In genomic region chr17:83124871-83125514, GRCh38 we compare ENCODE assay signal across 13 cellular contexts. TPM values are rescaled to one million over a fixed set of nuclear protein-coding genes. Genes with fewer than 3 reads are reported as not detected.
DNase-seq lines count a peak whose midpoint lies in the region; TF ChIP-seq lines count a peak whose summit lies in the region.
"Had no signal": no experiment of that assay in that cellular context is flagged by ENCODE, and none has a peak within 500 bp of the region (broad histone marks: within the 10 kb centered on the region; RNA-seq: fewer than 3 reads in every experiment).

No MANE protein-coding gene starts in this region.

- H3K36me3 ChIP-seq in OCI-LY7 (ENCODE audit: insufficient read depth, low read length) = no peaks in the 10 kb centered on the region
- no peaks in the 10 kb centered on the region for H3K36me3 ChIP-seq in spleen
- H3K36me3 ChIP-seq: esophagus muscularis mucosa had no signal

- intact Hi-C loops in activated CD4-positive, alpha-beta T cell treated with anti-CD3 and anti-CD28 coated beads, Interleukin-2, amount 10 ng/mL, durations not matched to agents 24 days and 14 days (cut with micrococcal nuclease) = no loop called here
- intact Hi-C loops in OCI-LY7 (cut with micrococcal nuclease; ENCODE audit: unreplicated experiment) = no loop called here
- intact Hi-C loops in spleen (cut with DNase I; ENCODE audit: low total_unique reads) = no loop called here

- H3K4me3 ChIP-seq in OCI-LY7 (ENCODE audit: low read depth, low read length, poor library complexity, severe bottlenecking) (no peak overlapping the region), coronary artery (no peak overlapping the region), spleen (no peak overlapping the region)
- H3K4me3 ChIP-seq: body of pancreas, esophagus muscularis mucosa had no signal

- CTCF ChIA-PET in OCI-LY7 (lab: Charles Lee; ENCODE audit: unreplicated experiment) = no interaction called here

- H3K36me3 Mint-ChIP-seq in activated CD4-positive, alpha-beta T cell treated with anti-CD3 and anti-CD28 coated beads, Interleukin-2, amount 10 ng/mL, durations not matched to agents 24 days and 14 days (ENCODE audit: low read depth) = no peaks in the 10 kb centered on the region

- H3K9me2 ChIP-seq in OCI-LY7 (ENCODE audit: insufficient read depth, low read length) = no peaks in the 10 kb centered on the region

- DNase-seq in activated CD4-positive, alpha-beta T cell treated with anti-CD3 and anti-CD28 coated beads, Interleukin-2, amount 10 ng/mL, durations not matched to agents 24 days and 14 days = peak; percentile 70
- DNase-seq in activated CD4-positive, alpha-beta T cell treated with anti-CD3 and anti-CD28 coated beads for 48 hours = no peak
- no peak for DNase-seq in OCI-LY7 (ENCODE audit: low spot score)
- peak; percentile 70 for DNase-seq in coronary artery (ENCODE audit: low spot score)
- DNase-seq in spleen = peak; percentile 58
- DNase-seq in NCI-H2227 (lab: John Stamatoyannopoulos, UW; ENCODE audit: unreplicated experiment) = no peak
- DNase-seq in HT-29 (ENCODE audit: low spot score) = no peak
- no peak for DNase-seq in ecto neural progenitor cell (ENCODE audit: low spot score)
- DNase-seq: activated CD4-positive, alpha-beta T cell treated with anti-CD3 and anti-CD28 coated beads, Interleukin-2, amount 50 U/mL, for 48 hours; GDM1 had no signal

- H3K4me2 ChIP-seq in OCI-LY7 (ENCODE audit: low read length) = peak overlapping the region; percentile 54

- H3K4me1 ChIP-seq in OCI-LY7 (ENCODE audit: insufficient read depth, low read length, poor library complexity, severe bottlenecking) (peaks cover 21% of the 10 kb centered on the region), spleen (peaks cover 8 to 46% (median 25%) of the 10 kb centered on the region in 6 donors)
- H3K4me1 ChIP-seq: body of pancreas, esophagus muscularis mucosa had no signal

- H3K79me2 ChIP-seq in OCI-LY7 (ENCODE audit: insufficient read depth, low read depth, low read length) = no peaks in the 10 kb centered on the region

- TF ChIP-seq POLR2A in spleen (IDR thresholded peaks at IDR 0.05) = no peak

- H3K27ac Mint-ChIP-seq in activated CD4-positive, alpha-beta T cell treated with anti-CD3 and anti-CD28 coated beads, Interleukin-2, amount 10 ng/mL, durations not matched to agents 24 days and 14 days = no peak overlapping the region

- H3K4me1 Mint-ChIP-seq in activated CD4-positive, alpha-beta T cell treated with anti-CD3 and anti-CD28 coated beads, Interleukin-2, amount 10 ng/mL, durations not matched to agents 24 days and 14 days = peaks cover 6% of the 10 kb centered on the region
- H3K4me1 Mint-ChIP-seq: neural crest cell had no signal

- H3K9me3 ChIP-seq in OCI-LY7 (ENCODE audit: low read length) = no peaks in the 10 kb centered on the region
- H3K9me3 ChIP-seq in spleen = no peaks in the 10 kb centered on the region
- H3K9me3 ChIP-seq: body of pancreas, esophagus muscularis mucosa had no signal

- TF ChIP-seq CTCF in OCI-LY7 (conservative IDR thresholded peaks at IDR 0.05; ENCODE audit: low read length) (no peak), coronary artery (IDR thresholded peaks at IDR 0.05) (no peak), spleen (IDR thresholded peaks at IDR 0.05 in 8 of 11, conservative IDR thresholded peaks at IDR 0.05 in 3 of 11) (no peak)

- H3K9me3 Mint-ChIP-seq in activated CD4-positive, alpha-beta T cell treated with anti-CD3 and anti-CD28 coated beads, Interleukin-2, amount 10 ng/mL, durations not matched to agents 24 days and 14 days = no peaks in the 10 kb centered on the region
- H3K9me3 Mint-ChIP-seq: neural crest cell had no signal

- POLR2A ChIA-PET in OCI-LY7 (lab: Charles Lee) = no interaction called here

- H2AFZ ChIP-seq in OCI-LY7 (ENCODE audit: low read length) = peak overlapping the region; percentile 44; the same call in 1 of the 2 replicates

- H3K27me3 Mint-ChIP-seq in activated CD4-positive, alpha-beta T cell treated with anti-CD3 and anti-CD28 coated beads, Interleukin-2, amount 10 ng/mL, durations not matched to agents 24 days and 14 days = peaks cover 33% of the 10 kb centered on the region

- WGBS in spleen, 5 donors = 43 to 63% (median 50%) methylated on average over 13 to 24 of the region's 24 CpGs

- H3K27ac ChIP-seq in OCI-LY7 (ENCODE audit: low read depth, low read length, poor library complexity, severe bottlenecking) = no peak overlapping the region
- peak overlapping the region in 1 of 2 donors; percentile 34 for H3K27ac ChIP-seq in coronary artery
- no peak overlapping the region for H3K27ac ChIP-seq in spleen
- H3K27ac ChIP-seq: body of pancreas, esophagus muscularis mucosa had no signal

- H3K4me3 Mint-ChIP-seq in activated CD4-positive, alpha-beta T cell treated with anti-CD3 and anti-CD28 coated beads, Interleukin-2, amount 10 ng/mL, durations not matched to agents 24 days and 14 days = no peak overlapping the region
- H3K4me3 Mint-ChIP-seq: neural crest cell had no signal

- no peaks in the 10 kb centered on the region for H4K20me1 ChIP-seq in OCI-LY7 (ENCODE audit: insufficient read depth, low read length)

- H3K27me3 ChIP-seq in spleen (replicated peaks in 1 of 7) = peaks cover 0 to 84% (median 23%) of the 10 kb centered on the region in 7 donors
- H3K27me3 ChIP-seq: body of pancreas had no signal

- no TSS peak for BruUV-seq in OCI-LY7 (replicated peaks; lab: Mats Ljungman, UMichigan)

RNA-seq across cellular contexts. Expression of gene METRNL, which starts 45.6 kb away (rescaled TPM):
- 19.6 and 22.3 TPM in 2 replicates for total RNA-seq in activated CD4-positive, alpha-beta T cell treated with anti-CD3 and anti-CD28 coated beads, Interleukin-2, amount 10 ng/mL, durations not matched to agents 24 days and 14 days
- 16.9 and 18.8 TPM in 2 replicates for total RNA-seq in OCI-LY7 (2014; rRNA removed; shearing (Covaris generic))
- 19.3 and 23.3 TPM in 2 replicates for total RNA-seq in OCI-LY7 (2022)
- 10 to 100 TPM; 14.7 to 51.2 (median 38.5) TPM for total RNA-seq in spleen
- polyA plus RNA-seq in spleen = 10 to 100 TPM; 15.3 to 26.5 (median 21.8) TPM
- total RNA-seq in HT-29 (2014; rRNA removed; shearing (Covaris generic)) = 143 and 203 TPM in 2 replicates

Comparison
In these comparisons a context has a peak if more than half of its experiments do, and no peak if none do; other contexts are left out.
1. DNase-seq: peak in activated CD4-positive, alpha-beta T cell treated with anti-CD3 and anti-CD28 coated beads, Interleukin-2, amount 10 ng/mL, durations not matched to agents 24 days and 14 days (single experiment), coronary artery (single experiment) and spleen (single experiment); none in activated CD4-positive, alpha-beta T cell treated with anti-CD3 and anti-CD28 coated beads for 48 hours (single experiment), OCI-LY7 (single experiment), NCI-H2227 (single experiment), HT-29 (single experiment) and ecto neural progenitor cell (single experiment).